15 cellular contexts compared by ENCODE assay signal in the genomic region with DNA sequence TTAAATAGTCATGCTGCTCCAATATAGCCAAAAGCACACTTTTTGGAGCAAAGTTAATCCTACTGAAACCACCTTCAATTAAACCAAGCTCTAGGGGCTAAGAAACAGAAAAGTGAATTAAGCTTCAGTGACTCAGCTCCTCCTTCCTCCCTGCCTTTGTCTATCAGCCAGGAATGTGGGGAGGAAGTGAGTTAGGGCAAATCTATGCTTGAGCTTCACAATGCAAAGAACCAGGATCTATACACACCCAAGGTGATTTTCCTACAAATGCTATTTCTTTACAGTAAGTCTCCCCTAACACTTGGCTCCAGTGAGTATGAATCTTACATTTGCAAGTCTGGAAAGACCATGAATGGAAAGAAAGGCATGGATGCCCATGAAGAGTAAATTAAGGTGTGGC.
DNase-seq lines count a peak whose midpoint lies in the region; ATAC-seq and TF ChIP-seq lines count a peak whose summit lies in the region.
"Had no signal": no experiment of that assay in that cellular context is flagged by ENCODE, and none has a peak within 500 bp of the region (broad histone marks: within the 10 kb centered on the region; RNA-seq: fewer than 3 reads in every experiment).

No MANE protein-coding gene starts in this region.

- no peak for TF ChIP-seq CTCF in GM13977 (IDR thresholded peaks at IDR 0.05; ENCODE audit: extremely low read depth, insufficient read depth, missing control alignments)
- TF ChIP-seq CTCF in CD4-positive, alpha-beta T cell (IDR thresholded peaks at IDR 0.05): no peak

- no peaks in the 10 kb centered on the region for H3K27me3 ChIP-seq in mesendoderm (ENCODE audit: insufficient read depth, low read length, poor library complexity)
- peaks cover 3% of the 10 kb centered on the region for H3K27me3 ChIP-seq in CD4-positive, alpha-beta T cell (ENCODE audit: control insufficient read depth, insufficient read depth, low read length)

- no peak overlapping the region for H2BK5ac ChIP-seq in mesendoderm (ENCODE audit: low read length)

- CTCF ChIA-PET in CD4-positive, alpha-beta T cell (lab: Charles Lee): no interaction called here

- no peak overlapping the region for H3K4me3 ChIP-seq in mesendoderm (ENCODE audit: low read length)

- H3K27ac Mint-ChIP-seq in CD4-positive, alpha-beta T cell: no peak overlapping the region
- H3K27ac Mint-ChIP-seq: CD8-positive, alpha-beta T cell had no signal

- no peak overlapping the region for H4K5ac ChIP-seq in mesendoderm (ENCODE audit: low read length)

- H3K9ac ChIP-seq in mesendoderm (ENCODE audit: low read length): no peak overlapping the region

- no peaks in the 10 kb centered on the region for H3K79me2 ChIP-seq in mesendoderm (ENCODE audit: control insufficient read depth, insufficient read depth, low read length)

- no peaks in the 10 kb centered on the region for H3K36me3 Mint-ChIP-seq in CD4-positive, alpha-beta T cell (ENCODE audit: low read depth)
- H3K36me3 Mint-ChIP-seq: CD8-positive, alpha-beta T cell had no signal

- POLR2A ChIA-PET in CD4-positive, alpha-beta T cell (lab: Charles Lee): no interaction called here

- no peaks in the 10 kb centered on the region for H3K9me3 ChIP-seq in CD4-positive, alpha-beta T cell (ENCODE audit: control insufficient read depth, low read length)

- DNase-seq in Daoy (ENCODE audit: low read depth) (peak; percentile 65), NCI-H460 (ENCODE audit: extremely low read depth, low read depth) (peak; percentile 15), dermis blood vessel endothelial cell (peak; percentile 90), mesendoderm (peak; percentile 55), posterior vena cava (ENCODE audit: low spot score) (no peak), GM13977 (ENCODE audit: low spot score) (no peak)
- DNase-seq in CD4-positive, alpha-beta T cell: no peak
- DNase-seq: activated CD4-positive, CD25-positive, alpha-beta regulatory T cell; activated T-cell treated with anti-CD3 and anti-CD28 coated beads for 4 hours; anterior cingulate cortex; CD8-positive, alpha-beta T cell; NCI-H1105 treated with DMSO at 0.1 percent for 48 hours; NCI-H526 treated with DMSO at 0.1 percent for 48 hours; retina had no signal

- H3K9me3 Mint-ChIP-seq in CD4-positive, alpha-beta T cell: no peaks in the 10 kb centered on the region
- H3K9me3 Mint-ChIP-seq: CD8-positive, alpha-beta T cell had no signal

- no peak overlapping the region for H3K23ac ChIP-seq in mesendoderm (ENCODE audit: low read length)

- H4K8ac ChIP-seq in mesendoderm (ENCODE audit: low read depth, low read length): no peak overlapping the region

- H3K79me1 ChIP-seq in mesendoderm (ENCODE audit: low read length): no peaks in the 10 kb centered on the region

- H3K27ac ChIP-seq in mesendoderm (ENCODE audit: low read depth, low read length): no peak overlapping the region
- no peak overlapping the region for H3K27ac ChIP-seq in CD4-positive, alpha-beta T cell (ENCODE audit: low read depth, low read length)

- H3K4me2 ChIP-seq in mesendoderm (ENCODE audit: low read length): no peak overlapping the region

- no peak overlapping the region for H2BK120ac ChIP-seq in mesendoderm (ENCODE audit: low read depth, low read length)

- in situ Hi-C loops in GM13977 (cut with MboI; ENCODE audit: low pct_unique_long_range_greater_than_20kb, low sequenced_read_pairs, unreplicated experiment): no loop called here

- no peak overlapping the region for H3K4ac ChIP-seq in mesendoderm (ENCODE audit: low read depth, low read length)

- no peak for ATAC-seq in GM18511 (IDR thresholded peaks at IDR 0.05; ENCODE audit: unreplicated experiment)
- no peak for ATAC-seq in CD4-positive, alpha-beta T cell (ENCODE audit: poor library complexity)
- ATAC-seq: CD8-positive, alpha-beta T cell had no signal

- no peak overlapping the region for H2BK15ac ChIP-seq in mesendoderm (replicated peaks; ENCODE audit: low read depth)

- H3K56ac ChIP-seq in mesendoderm (ENCODE audit: low read length): no peak overlapping the region

- H3K18ac ChIP-seq in mesendoderm (ENCODE audit: low read length): no peak overlapping the region

- H3K4me3 Mint-ChIP-seq in CD4-positive, alpha-beta T cell: no peak overlapping the region
- H3K4me3 Mint-ChIP-seq: CD8-positive, alpha-beta T cell had no signal

- peaks cover 2% of the 10 kb centered on the region for H3K4me1 ChIP-seq in mesendoderm (ENCODE audit: control insufficient read depth, low read depth, low read length)

- H3K27me3 Mint-ChIP-seq in CD4-positive, alpha-beta T cell: peaks cover 10% of the 10 kb centered on the region

- no peaks in the 10 kb centered on the region for H3K4me1 Mint-ChIP-seq in CD4-positive, alpha-beta T cell (ENCODE audit: low read depth)

- H3K36me3 ChIP-seq in mesendoderm (ENCODE audit: control insufficient read depth, insufficient read depth, low read length): no peaks in the 10 kb centered on the region

- H2AK5ac ChIP-seq in mesendoderm (ENCODE audit: low read length): no peak overlapping the region

- intact Hi-C loops in posterior vena cava (cut with DNase I): no loop called here
- intact Hi-C loops in CD4-positive, alpha-beta T cell (cut with DNase I, micrococcal nuclease): no loop called here

Comparison
In these comparisons a context has a peak if more than half of its experiments do, and no peak if none do; other contexts are left out.
1. DNase-seq: peak in Daoy (single experiment), NCI-H460 (single experiment), dermis blood vessel endothelial cell (single experiment) and mesendoderm (single experiment); none in posterior vena cava (single experiment), GM13977 (single experiment) and CD4-positive, alpha-beta T cell (0 of 10).